Comparison of ENCODE assay signal across 1 cellular context in genomic region chr9:6676254-6676928, GRCh38.
TF ChIP-seq lines count a peak whose summit lies in the region.

No MANE protein-coding gene starts in this region.

TF ChIP-seq in GM12878, 131 proteins besides CTCF, POLR2A, EP300 and RAD21 (continued from another document and continues in another):
- TF ChIP-seq ZNF687 (IDR thresholded peaks at IDR 0.05), result 0 out of 2 replicates have a peak, but pooled peaks have one; percentile 36
- no peak for TF ChIP-seq PRDM15 (CRISPR knock-in tag; IDR thresholded peaks at IDR 0.05)
- no peak for TF ChIP-seq ZBTB11 (CRISPR knock-in tag; IDR thresholded peaks at IDR 0.05)
- no peak for TF ChIP-seq ETV6 (conservative IDR thresholded peaks at IDR 0.05 in 1 of 2, IDR thresholded peaks at IDR 0.05 in 1 of 2; ENCODE audit: borderline replicate concordance in 1 of 2, low read depth in 1 of 2)
- no peak for TF ChIP-seq ZBED1 (IDR thresholded peaks at IDR 0.05; ENCODE audit: borderline replicate concordance)
- no peak for TF ChIP-seq SP1 (IDR thresholded peaks at IDR 0.05; ENCODE audit: low read depth, low read length)
- TF ChIP-seq ASH2L (IDR thresholded peaks at IDR 0.05; ENCODE audit: borderline replicate concordance, low read depth), result no peak
- no peak for TF ChIP-seq E2F8 (IDR thresholded peaks at IDR 0.05; ENCODE audit: low read depth, partially characterized antibody)
- TF ChIP-seq NR2C2 (IDR thresholded peaks at IDR 0.05; ENCODE audit: borderline replicate concordance, control insufficient read depth, insufficient read length, low read depth), result no peak
- TF ChIP-seq POLR2AphosphoS2 (IDR thresholded peaks at IDR 0.05; ENCODE audit: low read depth, low read length), result no peak
- TF ChIP-seq CHD1 (IDR thresholded peaks at IDR 0.05; ENCODE audit: low read depth, low read length), result no peak
- no peak for TF ChIP-seq ZBTB40 (IDR thresholded peaks at IDR 0.05; ENCODE audit: borderline replicate concordance)
- TF ChIP-seq SMC3 (IDR thresholded peaks at IDR 0.05; ENCODE audit: borderline replicate concordance, low read length), result no peak
- TF ChIP-seq RCOR1 (conservative IDR thresholded peaks at IDR 0.05; ENCODE audit: low read depth, low read length), result no peak
- TF ChIP-seq HDGF (IDR thresholded peaks at IDR 0.05), result no peak
- TF ChIP-seq EED (IDR thresholded peaks at IDR 0.05; ENCODE audit: low read depth), result no peak
- no peak for TF ChIP-seq BACH1 (IDR thresholded peaks at IDR 0.05; ENCODE audit: borderline replicate concordance)
- no peak for TF ChIP-seq MAX (IDR thresholded peaks at IDR 0.05; ENCODE audit: low read depth, low read length)
- TF ChIP-seq ZBTB4 (CRISPR knock-in tag; IDR thresholded peaks at IDR 0.05), result no peak
- no peak for TF ChIP-seq YY1 (IDR thresholded peaks at IDR 0.05; ENCODE audit: low read depth, low read length)
- no peak for TF ChIP-seq CREB1 (IDR thresholded peaks at IDR 0.05; ENCODE audit: low read depth)
- TF ChIP-seq E4F1 (IDR thresholded peaks at IDR 0.05; ENCODE audit: borderline replicate concordance, partially characterized antibody), result no peak
- peak; percentile 53; the same call in 1 of the 2 replicates for TF ChIP-seq ZNF217 (IDR thresholded peaks at IDR 0.05)
- no peak for TF ChIP-seq TBL1XR1 (IDR thresholded peaks at IDR 0.05; ENCODE audit: low read depth, low read length)
- TF ChIP-seq SPI1 (IDR thresholded peaks at IDR 0.05; ENCODE audit: borderline replicate concordance, insufficient read depth, low read depth, low read length), result peak; percentile 21; the same call in 1 of the 2 replicates
- TF ChIP-seq MEF2B (IDR thresholded peaks at IDR 0.05; ENCODE audit: partially characterized antibody, poor library complexity, severe bottlenecking), result no peak
- TF ChIP-seq SMAD5 (IDR thresholded peaks at IDR 0.05; ENCODE audit: low read depth), result no peak
- no peak for TF ChIP-seq SUZ12 (IDR thresholded peaks at IDR 0.05; ENCODE audit: unreplicated experiment)
- TF ChIP-seq RFX5 (IDR thresholded peaks at IDR 0.05; ENCODE audit: low read depth, low read length), result no peak
